ENCODE assay signal across 29 cellular contexts in the genomic region with DNA sequence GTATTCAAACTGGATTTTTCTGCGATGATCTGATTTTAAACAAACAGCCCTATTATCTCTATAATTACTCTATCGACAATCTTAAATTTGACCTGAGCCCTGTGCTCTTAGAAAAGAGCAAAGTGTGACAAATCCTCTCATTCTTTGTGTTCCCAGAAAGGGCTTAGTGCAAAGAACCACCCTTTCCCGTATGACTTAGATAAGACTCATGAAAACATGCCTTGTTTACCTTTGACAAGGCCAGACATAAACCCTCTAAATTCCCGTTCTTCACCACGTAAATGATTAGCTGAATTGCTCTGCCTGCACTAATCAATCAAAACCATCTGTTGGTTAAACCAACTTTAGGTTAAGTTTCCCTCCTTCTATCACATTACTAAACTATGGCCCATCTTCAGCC.
DNase-seq lines count a peak whose midpoint lies in the region; ATAC-seq, FAIRE-seq and TF ChIP-seq lines count a peak whose summit lies in the region.
"Had no signal": no experiment of that assay in that cellular context is flagged by ENCODE, and none has a peak within 500 bp of the region (broad histone marks: within the 10 kb centered on the region; RNA-seq: fewer than 3 reads in every experiment).

No MANE protein-coding gene starts in this region.

- intact Hi-C loops in right lobe of liver (cut with DNase I) (no loop called here), thyroid gland (cut with DNase I) (no loop called here)

- H3K27ac ChIP-seq in right lobe of liver, result peak overlapping the region; percentile 52 to 60 (median 56)
- no peak overlapping the region for H3K27ac ChIP-seq in small intestine (ENCODE audit: low read depth in 1 of 2, low read length in 1 of 2)
- H3K27ac ChIP-seq in thyroid gland, result no peak overlapping the region
- H3K27ac ChIP-seq: A549; BLaER1 treated with 17β-estradiol and CSF1 and Interleukin-3, amounts not matched to agents 10 nM and 100 nM; KMS-11; SJCRH30 had no signal

- TF ChIP-seq CTCF in bronchial epithelial cell (IDR thresholded peaks at IDR 0.05; ENCODE audit: insufficient read depth, low read length, severe bottlenecking) (no peak), right lobe of liver (IDR thresholded peaks at IDR 0.05) (no peak), thyroid gland (IDR thresholded peaks at IDR 0.05) (no peak)

- H3K36me3 ChIP-seq in bronchial epithelial cell (ENCODE audit: control insufficient read depth, insufficient read depth, low read length), result no peaks in the 10 kb centered on the region
- no peaks in the 10 kb centered on the region for H3K36me3 ChIP-seq in right lobe of liver
- H3K36me3 ChIP-seq in small intestine (ENCODE audit: control insufficient read depth in 2 of 2, insufficient read depth in 2 of 2, low read length in 2 of 2), result no peaks in the 10 kb centered on the region
- no peaks in the 10 kb centered on the region for H3K36me3 ChIP-seq in thyroid gland
- H3K36me3 ChIP-seq: BLaER1 treated with 17β-estradiol and CSF1 and Interleukin-3, amounts not matched to agents 10 nM and 100 nM; SJCRH30 had no signal

- H3K27me3 ChIP-seq in bronchial epithelial cell (ENCODE audit: control insufficient read depth, insufficient read depth, low read length) (no peaks in the 10 kb centered on the region), right lobe of liver (no peaks in the 10 kb centered on the region), small intestine (ENCODE audit: control insufficient read depth in 2 of 2, insufficient read depth in 2 of 2, low read length in 2 of 2) (no peaks in the 10 kb centered on the region), thyroid gland (no peaks in the 10 kb centered on the region)
- H3K27me3 ChIP-seq: BLaER1 treated with 17β-estradiol and CSF1 and Interleukin-3, amounts not matched to agents 10 nM and 100 nM; SJCRH30 had no signal

- H3K9me3 ChIP-seq in right lobe of liver (no peaks in the 10 kb centered on the region), small intestine (ENCODE audit: control insufficient read depth, low read depth) (no peaks in the 10 kb centered on the region), thyroid gland (no peaks in the 10 kb centered on the region)
- H3K9me3 ChIP-seq: A549, SJCRH30 had no signal

- DNase-seq in NCI-H69 (lab: John Stamatoyannopoulos, UW), result peak; percentile 10
- peak; percentile 58 for DNase-seq in bronchial epithelial cell (ENCODE audit: low read depth)
- DNase-seq in right lobe of liver, result no peak
- DNase-seq in small intestine, result peak; percentile 35
- no peak for DNase-seq in thyroid gland
- DNase-seq in medulla oblongata (ENCODE audit: extremely low spot score), result no peak
- DNase-seq: AML-193; CD4-positive, alpha-beta T cell; DMS79; EL; GDM1; HCEC 1CT; MM.1S; NCI-H1048; NCI-H1417; NCI-H1694; NCI-H2029 treated with DMSO at 0.1 percent for 48 hours; NCI-H446 treated with DMSO at 0.1 percent for 48 hours; NCI-H526; PC-3; SJCRH30 had no signal

- no peak for TF ChIP-seq POLR2A in right lobe of liver (IDR thresholded peaks at IDR 0.05)
- no peak for TF ChIP-seq POLR2A in thyroid gland (IDR thresholded peaks at IDR 0.05)

- peak; percentile 90 to 94 (median 91) for ATAC-seq in right lobe of liver
- no peak for ATAC-seq in GM19397 (IDR thresholded peaks at IDR 0.05; ENCODE audit: unreplicated experiment)
- ATAC-seq: A549, GM12878, PC-3, SK-N-SH treated with all-trans-retinoic acid at 6 μM for 48 hours had no signal

- H3K4me1 ChIP-seq in right lobe of liver (peaks cover 0 to 11% (median 4%) of the 10 kb centered on the region in 4 donors), small intestine (ENCODE audit: control insufficient read depth in 2 of 2, insufficient read depth in 1 of 2, low read depth in 1 of 2, low read length in 1 of 2) (no peaks in the 10 kb centered on the region), thyroid gland (no peaks in the 10 kb centered on the region)
- H3K4me1 ChIP-seq: A549; BLaER1 treated with 17β-estradiol and CSF1 and Interleukin-3, amounts not matched to agents 10 nM and 100 nM; SJCRH30 had no signal

- 12% methylated on average over 5 of the region's 5 CpGs for WGBS in right lobe of liver (ENCODE audit: insufficient coverage, low coverage, low lambda C conversion rate, missing lambda C conversion rate)
- 9 to 29% (median 20%) methylated on average over 5 of the region's 5 CpGs for WGBS in small intestine, 3 donors
- WGBS in thyroid gland, 2 donors, result 54 to 59% methylated on average over 5 of the region's 5 CpGs

- H3K4me3 ChIP-seq in bronchial epithelial cell (ENCODE audit: low read depth, low read length) (no peak overlapping the region), right lobe of liver (no peak overlapping the region), small intestine (ENCODE audit: low read depth in 1 of 2, low read length in 2 of 2) (no peak overlapping the region), thyroid gland (replicated peaks in 1 of 3) (no peak overlapping the region)
- H3K4me3 ChIP-seq: A549; BLaER1 treated with 17β-estradiol and CSF1 and Interleukin-3, amounts not matched to agents 10 nM and 100 nM; GM12878; SJCRH30 had no signal

- FAIRE-seq in bronchial epithelial cell (lab: Jason Lieb, UNC) (no peak), small intestine (lab: Jason Lieb, UNC) (no peak)
- FAIRE-seq: A549, D721Med, GM12878, H1 had no signal

Comparison
In these comparisons a context has a peak if more than half of its experiments do, and no peak if none do; other contexts are left out.
1. DNase-seq: peak in NCI-H69 (single experiment), bronchial epithelial cell (single experiment) and small intestine (single experiment); none in right lobe of liver (0 of 3), thyroid gland (0 of 2) and medulla oblongata (single experiment).
2. H3K27ac ChIP-seq: peak in right lobe of liver (3 of 3); none in small intestine (0 of 2) and thyroid gland (0 of 3).